ENCODE assay signal across 21 cellular contexts in the genomic region with DNA sequence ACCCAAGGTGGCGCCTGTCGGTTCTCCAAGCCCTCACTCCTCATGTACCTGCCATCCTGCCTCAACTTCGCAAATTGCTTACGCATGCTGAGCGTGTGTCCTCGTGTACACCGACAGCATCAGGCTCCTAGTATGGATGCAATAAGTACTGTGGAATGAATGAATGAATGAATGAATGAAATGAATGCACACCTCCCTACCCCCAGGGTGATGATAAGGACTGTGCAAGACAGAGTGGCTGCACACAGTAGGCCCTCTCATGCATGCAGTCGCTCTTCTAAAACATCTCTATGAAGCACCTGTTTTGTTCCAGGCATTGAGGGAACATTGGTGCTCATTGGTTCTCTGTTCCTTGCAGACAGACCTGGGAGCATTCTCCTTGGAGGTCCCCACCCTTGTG.
"Had no signal": no experiment of that assay in that cellular context is flagged by ENCODE, and none has a peak within 500 bp of the region (broad histone marks: within the 10 kb centered on the region; RNA-seq: fewer than 3 reads in every experiment).

No MANE protein-coding gene starts in this region.

- FAIRE-seq: pancreas had no signal

- DNase-seq: activated CD4-positive, alpha-beta T cell treated with anti-CD3 and anti-CD28 coated beads for 48 hours; activated CD8-positive, alpha-beta T cell treated with anti-CD3 and anti-CD28 coated beads for 36 hours; activated naive CD4-positive, alpha-beta T cell treated with Interleukin-2 at 50 U/mL for 16 hours; activated T-cell treated with anti-CD3 and anti-CD28 coated beads, Interleukin-2, amount 50 U/mL, for 1 hour; aorta; effector CD4-positive, alpha-beta T cell; gastrocnemius medialis; head of caudate nucleus; left ventricle myocardium inferior; mucosa of descending colon; naive B cell; pancreas; sigmoid colon; stimulated activated CD4-positive, alpha-beta T cell treated with anti-CD3 and anti-CD28 coated beads, Interleukin-4, amount 100 ng/mL, for 24 hours; stomach; T-helper 17 cell; trophoblast cell had no signal

- H3K9ac ChIP-seq: neural progenitor cell had no signal

- H3K36me3 ChIP-seq: gastrocnemius medialis, left ventricle myocardium inferior, neural progenitor cell, pancreas, sigmoid colon, stomach had no signal

- H2AFZ ChIP-seq: neural progenitor cell had no signal

- H3K4me1 ChIP-seq: pancreas had no signal

- H3K9me3 ChIP-seq: gastrocnemius medialis, left ventricle myocardium inferior, mucosa of descending colon, pancreas, sigmoid colon, stomach had no signal

- H3K27ac Mint-ChIP-seq: activated CD8-positive, alpha-beta T cell treated with anti-CD3 and anti-CD28 coated beads for 36 hours; activated T-helper 2 cell treated with anti-CD3 and anti-CD28 coated beads, Interferon-gamma antibody, Interleukin-2, Interleukin-4, amounts not matched to agents 10 μg/mL and 5 μg/mL and 100 μg/mL, durations not matched to agents 14 hours and 24 hours and 36 hours; neural progenitor cell; stimulated activated effector memory CD8-positive, alpha-beta T cell treated with anti-CD3 and anti-CD28 coated beads, Interleukin-12 subunit alpha, Interleukin-12 subunit beta, amount 100 ng/mL, for 72 hours; T-helper 17 cell had no signal

- H3K9me3 Mint-ChIP-seq: activated CD8-positive, alpha-beta T cell treated with anti-CD3 and anti-CD28 coated beads for 36 hours; activated T-helper 2 cell treated with anti-CD3 and anti-CD28 coated beads, Interferon-gamma antibody, Interleukin-2, Interleukin-4, amounts not matched to agents 10 μg/mL and 5 μg/mL and 100 μg/mL, durations not matched to agents 14 hours and 24 hours and 36 hours; naive B cell; stimulated activated effector memory CD8-positive, alpha-beta T cell treated with anti-CD3 and anti-CD28 coated beads, Interleukin-12 subunit alpha, Interleukin-12 subunit beta, amount 100 ng/mL, for 72 hours had no signal

- H3K27me3 ChIP-seq: pancreas had no signal

- H3K27ac ChIP-seq: gastrocnemius medialis, left ventricle myocardium inferior, neural progenitor cell, pancreas, sigmoid colon, stomach had no signal

- H3K4me3 ChIP-seq: gastrocnemius medialis, left ventricle myocardium inferior, mucosa of descending colon, neural progenitor cell, pancreas, sigmoid colon, stomach had no signal

- ATAC-seq: activated CD8-positive, alpha-beta T cell treated with anti-CD3 and anti-CD28 coated beads for 36 hours; esophagus mucosa; gastrocnemius medialis; mucosa of descending colon; pancreas; stimulated activated effector memory CD8-positive, alpha-beta T cell treated with anti-CD3 and anti-CD28 coated beads, Interleukin-12 subunit alpha, Interleukin-12 subunit beta, amount 100 ng/mL, for 72 hours; T-helper 17 cell had no signal

- H3K4me3 Mint-ChIP-seq: activated CD8-positive, alpha-beta T cell treated with anti-CD3 and anti-CD28 coated beads for 36 hours; neural progenitor cell; stimulated activated effector memory CD8-positive, alpha-beta T cell treated with anti-CD3 and anti-CD28 coated beads, Interleukin-12 subunit alpha, Interleukin-12 subunit beta, amount 100 ng/mL, for 72 hours; T-helper 17 cell had no signal

- H3K36me3 Mint-ChIP-seq: naive B cell, neural progenitor cell had no signal
